Comparison of ENCODE assay signal across 27 cellular contexts in the genomic region with DNA sequence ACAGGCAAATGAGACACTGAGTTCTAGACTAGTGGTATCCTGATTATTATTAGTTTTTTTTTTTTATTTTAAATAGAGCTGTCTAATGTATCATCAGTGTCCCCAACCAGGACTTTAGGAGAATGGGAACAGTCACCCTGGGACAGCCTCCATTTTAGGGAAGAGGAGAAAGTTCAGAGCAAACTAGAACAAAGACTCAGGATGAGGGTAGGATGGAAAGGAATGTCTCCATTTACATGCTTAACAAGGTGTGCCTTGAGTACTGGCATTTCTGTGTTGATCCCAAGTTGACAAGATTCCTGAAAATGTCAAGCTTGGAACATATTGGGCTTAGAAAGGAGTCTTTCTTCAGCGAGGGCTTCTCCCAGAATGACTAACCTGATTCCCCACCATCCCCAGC.
"Had no signal": no experiment of that assay in that cellular context is flagged by ENCODE, and none has a peak within 500 bp of the region (broad histone marks: within the 10 kb centered on the region; RNA-seq: fewer than 3 reads in every experiment).

No MANE protein-coding gene starts in this region.

- H3K27ac ChIP-seq: body of pancreas, cardiac muscle cell, colonic mucosa, epithelial cell of prostate, esophagus squamous epithelium, gastroesophageal sphincter had no signal

- H3K27me3 ChIP-seq: body of pancreas, cardiac muscle cell, colonic mucosa, esophagus squamous epithelium, gastroesophageal sphincter had no signal

- ATAC-seq: activated CD8-positive, alpha-beta T cell treated with anti-CD3 and anti-CD28 coated beads for 36 hours; activated T-cell treated with anti-CD3 and anti-CD28 coated beads, Interleukin-2, amount 50 U/mL, for 4 hours; activated T-helper 17 cell treated with anti-CD3 and anti-CD28 coated beads, Interleukin-2, amount 50 U/mL, for 72 hours; body of pancreas; gastroesophageal sphincter had no signal

- DNase-seq: activated CD4-positive, alpha-beta T cell treated with anti-CD3 and anti-CD28 coated beads for 1 hour; activated CD4-positive, alpha-beta T cell treated with anti-CD3 and anti-CD28 coated beads for 4 hours; activated CD4-positive, alpha-beta T cell treated with anti-CD3 and anti-CD28 coated beads, Interleukin-2, amount 10 ng/mL, durations not matched to agents 7 days and 5 days; activated CD4-positive, alpha-beta T cell treated with anti-CD3 and anti-CD28 coated beads, Interleukin-2, amount 50 U/mL, for 4 hours; activated CD8-positive, alpha-beta memory T cell treated with anti-CD3 and anti-CD28 coated beads for 24 hours; activated CD8-positive, alpha-beta T cell treated with anti-CD3 and anti-CD28 coated beads for 36 hours; activated effector memory CD4-positive, alpha-beta T cell treated with Interleukin-2 at 50 U/mL for 16 hours; activated gamma-delta T cell treated with Interleukin-2 at 50 U/mL for 16 hours; activated naive CD4-positive, alpha-beta T cell treated with anti-CD3 and anti-CD28 coated beads, Interleukin-2, amount 50 U/mL, for 16 hours; activated naive CD4-positive, alpha-beta T cell treated with Interleukin-2 at 50 U/mL for 16 hours; activated T-cell treated with anti-CD3 and anti-CD28 coated beads, Interleukin-2, amount 50 U/mL, for 4 hours; amniotic stem cell; aorta; body of pancreas; central memory CD4-positive, alpha-beta T cell; cerebellar nuclear complex; colonic mucosa; effector CD8-positive, alpha-beta T cell; esophagus squamous epithelium; foreskin melanocyte; T-helper 2 cell had no signal

- H3K9me3 ChIP-seq: body of pancreas, colonic mucosa, esophagus squamous epithelium, gastroesophageal sphincter had no signal

- FAIRE-seq: endometrium, endothelial cell of umbilical vein had no signal

- H3K4me1 ChIP-seq: colonic mucosa had no signal

- H3K4me3 ChIP-seq: body of pancreas, cardiac muscle cell, colonic mucosa, esophagus squamous epithelium, gastroesophageal sphincter had no signal

- H3K36me3 ChIP-seq: cardiac muscle cell, colonic mucosa, esophagus squamous epithelium, gastroesophageal sphincter had no signal
